Comparison of ENCODE assay signal across 8 cellular contexts in genomic region chr2:102226612-102227351, GRCh38. TPM values are rescaled to one million over a fixed set of nuclear protein-coding genes. Genes with fewer than 3 reads are reported as not detected.
DNase-seq lines count a peak whose midpoint lies in the region; ATAC-seq and TF ChIP-seq lines count a peak whose summit lies in the region.

No MANE protein-coding gene starts in this region.

- POLR2A ChIA-PET in activated CD4-positive, alpha-beta T cell treated with anti-CD3 and anti-CD28 coated beads for 36 hours (lab: Charles Lee), result no interaction called here

- peak overlapping the region; percentile 26 for H3K4me3 Mint-ChIP-seq in activated CD4-positive, alpha-beta T cell treated with anti-CD3 and anti-CD28 coated beads for 36 hours

- H3K4me1 Mint-ChIP-seq in activated CD4-positive, alpha-beta T cell treated with anti-CD3 and anti-CD28 coated beads for 36 hours, result peaks cover 70% of the 10 kb centered on the region

- H3K9me3 Mint-ChIP-seq in activated CD4-positive, alpha-beta T cell treated with anti-CD3 and anti-CD28 coated beads for 36 hours (ENCODE audit: low read depth), result peaks cover 4% of the 10 kb centered on the region

- H3K9me3 ChIP-seq in ascending aorta, result no peaks in the 10 kb centered on the region

- no peaks in the 10 kb centered on the region for H3K27me3 ChIP-seq in ascending aorta

- H3K4me1 ChIP-seq in ascending aorta, result peaks cover 13 to 15% of the 10 kb centered on the region in 2 donors

- H3K27me3 Mint-ChIP-seq in activated CD4-positive, alpha-beta T cell treated with anti-CD3 and anti-CD28 coated beads for 36 hours, result no peaks in the 10 kb centered on the region

- peak overlapping the region in 1 of 2 donors; percentile 2 for H3K4me3 ChIP-seq in ascending aorta

- intact Hi-C loops in activated CD4-positive, alpha-beta T cell treated with anti-CD3 and anti-CD28 coated beads for 36 hours (cut with DNase I, micrococcal nuclease), result no loop called here
- intact Hi-C loops in ascending aorta (cut with DNase I), result no loop called here

- no peak for DNase-seq in activated CD4-positive, alpha-beta T cell treated with anti-CD3 and anti-CD28 coated beads for 36 hours
- no peak for DNase-seq in activated CD4-positive, alpha-beta T cell treated with anti-CD3 and anti-CD28 coated beads for 4 hours
- DNase-seq in ascending aorta (ENCODE audit: low spot score in 2 of 2), result no peak
- DNase-seq in left lobe of liver (ENCODE audit: low spot score), result peak; percentile 42
- no peak for DNase-seq in HK-2 (ENCODE audit: unreplicated experiment)

- no peak for ATAC-seq in activated CD4-positive, alpha-beta T cell treated with anti-CD3 and anti-CD28 coated beads for 36 hours
- ATAC-seq in left lobe of liver, result peak; percentile 45
- ATAC-seq in GM18909 (IDR thresholded peaks at IDR 0.05; ENCODE audit: poor library complexity, unreplicated experiment), result no peak
- no peak for ATAC-seq in GM19023 (IDR thresholded peaks at IDR 0.05; ENCODE audit: unreplicated experiment)

- peak overlapping the region; percentile 94 for H3K27ac Mint-ChIP-seq in activated CD4-positive, alpha-beta T cell treated with anti-CD3 and anti-CD28 coated beads for 36 hours

- no peak for TF ChIP-seq CTCF in ascending aorta (IDR thresholded peaks at IDR 0.05)

- H3K27ac ChIP-seq in ascending aorta (peak overlapping the region; percentile 89 to 90), temporal lobe (ENCODE audit: low read depth, low read length) (peak overlapping the region; percentile 91)

- H3K36me3 ChIP-seq in ascending aorta, result no peaks in the 10 kb centered on the region

- CTCF ChIA-PET in activated CD4-positive, alpha-beta T cell treated with anti-CD3 and anti-CD28 coated beads for 36 hours (lab: Charles Lee), result interaction anchor here (0.6 to 1.1 kb wide), 4 partner anchors 41 to 214 kb away, joined by 3 to 4 read pairs (median 4); no protein-coding TSS in a partner anchor

- peaks cover 21% of the 10 kb centered on the region for H3K36me3 Mint-ChIP-seq in activated CD4-positive, alpha-beta T cell treated with anti-CD3 and anti-CD28 coated beads for 36 hours (ENCODE audit: low read depth)

RNA-seq across cellular contexts. Expression of gene IL1RL2, which starts 40.0 kb away (rescaled TPM):
- 1 to 10 TPM; 1.5 to 1.7 TPM for total RNA-seq in activated CD4-positive, alpha-beta T cell treated with anti-CD3 and anti-CD28 coated beads for 36 hours
- not detected for total RNA-seq in ascending aorta
- 2.5 TPM for total RNA-seq in left lobe of liver
- 0.74 TPM for total RNA-seq in temporal lobe
